Comparison of ENCODE assay signal across 12 cellular contexts in genomic region chr1:223842784-223843183, GRCh38. TPM values are rescaled to one million over a fixed set of nuclear protein-coding genes. Genes with fewer than 3 reads are reported as not detected.
DNase-seq lines count a peak whose midpoint lies in the region; ATAC-seq and TF ChIP-seq lines count a peak whose summit lies in the region.
"Had no signal": no experiment of that assay in that cellular context is flagged by ENCODE, and none has a peak within 500 bp of the region (broad histone marks: within the 10 kb centered on the region; RNA-seq: fewer than 3 reads in every experiment).

No MANE protein-coding gene starts in this region.

- peaks cover 43 to 66% (median 51%) of the 10 kb centered on the region in 4 donors for H3K4me1 Mint-ChIP-seq in CD4-positive, alpha-beta memory T cell
- peaks cover 58 to 66% (median 60%) of the 10 kb centered on the region in 3 donors for H3K4me1 Mint-ChIP-seq in T-cell

- peak overlapping the region; percentile 9 to 73 (median 52) for H3K4me3 Mint-ChIP-seq in CD4-positive, alpha-beta memory T cell
- peak overlapping the region in 2 of 3 donors; percentile 56 to 62 for H3K4me3 Mint-ChIP-seq in T-cell

- H3K36me3 ChIP-seq in CD4-positive, alpha-beta memory T cell (ENCODE audit: insufficient read depth, low read length), result no peaks in the 10 kb centered on the region
- H3K36me3 ChIP-seq in esophagus squamous epithelium, result no peaks in the 10 kb centered on the region

- DNase-seq in NCI-H748 (lab: John Stamatoyannopoulos, UW; ENCODE audit: unreplicated experiment), result peak; percentile 5
- no peak for DNase-seq in NCI-H748 treated with DMSO at 0.1 percent for 48 hours (lab: John Stamatoyannopoulos, UW)
- no peak for DNase-seq in CD4-positive, alpha-beta memory T cell
- no peak for DNase-seq in T-cell
- DNase-seq in kidney tubule cell (ENCODE audit: low spot score), result peak; percentile 22
- DNase-seq in esophagus squamous epithelium (lab: John Stamatoyannopoulos, UW), result no peak
- DNase-seq in AG08395 (ENCODE audit: low spot score), result no peak
- DNase-seq: activated effector memory CD4-positive, alpha-beta T cell treated with Interleukin-2 at 50 U/mL for 16 hours; DMS153; posterior cingulate gyrus; stimulated activated CD8-positive, alpha-beta memory T cell treated with anti-CD3 and anti-CD28 coated beads, Interleukin-4, amount 100 ng/mL, for 48 hours had no signal

- H3K4me1 ChIP-seq in CD4-positive, alpha-beta memory T cell (ENCODE audit: insufficient read depth, low read length), result peaks cover 66% of the 10 kb centered on the region
- peaks cover 12 to 73% (median 21%) of the 10 kb centered on the region in 3 donors for H3K4me1 ChIP-seq in esophagus squamous epithelium

- no peaks in the 10 kb centered on the region for H3K27me3 Mint-ChIP-seq in CD4-positive, alpha-beta memory T cell
- H3K27me3 Mint-ChIP-seq in T-cell, result no peaks in the 10 kb centered on the region

- H3K27ac Mint-ChIP-seq in CD4-positive, alpha-beta memory T cell, result peak overlapping the region in 6 of 7 donors; percentile 10 to 67 (median 36)
- peak overlapping the region; percentile 40 to 50 for H3K27ac Mint-ChIP-seq in T-cell

- no peak for TF ChIP-seq POLR2A in esophagus squamous epithelium (IDR thresholded peaks at IDR 0.05)

- ATAC-seq in T-cell (replicated peaks in 1 of 4), result no peak
- no peak for ATAC-seq in GM18861 (IDR thresholded peaks at IDR 0.05; ENCODE audit: unreplicated experiment)

- no peak overlapping the region for H3K4me3 ChIP-seq in CD4-positive, alpha-beta memory T cell (ENCODE audit: low read length in 2 of 2)
- H3K4me3 ChIP-seq in esophagus squamous epithelium, result peak overlapping the region in 1 of 4 donors; percentile 85

- intact Hi-C loops in CD4-positive, alpha-beta memory T cell (cut with micrococcal nuclease), result loop anchor here (10.0 kb wide), 1 partner anchor 342 kb away; the partner anchor contains the start of gene DEGS1
- intact Hi-C loops in esophagus squamous epithelium (cut with DNase I), result no loop called here

- H3K9me3 Mint-ChIP-seq in CD4-positive, alpha-beta memory T cell, result no peaks in the 10 kb centered on the region
- H3K9me3 Mint-ChIP-seq in T-cell, result no peaks in the 10 kb centered on the region

- 53 to 58% methylated on average over 2 of the region's 2 CpGs for WGBS in esophagus squamous epithelium, 2 donors

- CTCF ChIA-PET in CD4-positive, alpha-beta memory T cell (lab: Charles Lee; ENCODE audit: partially characterized antibody), result interaction anchor here (0.7 to 1.2 kb wide), 2 partner anchors 500 to 615 kb away, joined by 3 read pairs; no protein-coding TSS in a partner anchor
- CTCF ChIA-PET in T-cell (lab: Charles Lee), result interaction anchor here in 1 of 2 donors (0.7 to 1.9 kb wide), 5 partner anchors 10 to 120 kb away, joined by 3 to 8 read pairs (median 3); no protein-coding TSS in a partner anchor

- H3K27me3 ChIP-seq in CD4-positive, alpha-beta memory T cell (ENCODE audit: insufficient read depth, low read length), result no peaks in the 10 kb centered on the region
- H3K27me3 ChIP-seq in esophagus squamous epithelium, result no peaks in the 10 kb centered on the region

- H3K36me3 Mint-ChIP-seq in CD4-positive, alpha-beta memory T cell, result peaks cover 0 to 14% of the 10 kb centered on the region in 2 donors
- no peaks in the 10 kb centered on the region for H3K36me3 Mint-ChIP-seq in T-cell

- TF ChIP-seq CTCF in esophagus squamous epithelium (IDR thresholded peaks at IDR 0.05), result no peak

- H3K9me3 ChIP-seq in CD4-positive, alpha-beta memory T cell (ENCODE audit: control insufficient read depth in 1 of 2, low read length in 2 of 2), result no peaks in the 10 kb centered on the region
- no peaks in the 10 kb centered on the region for H3K9me3 ChIP-seq in esophagus squamous epithelium

- H3K27ac ChIP-seq in CD4-positive, alpha-beta memory T cell (ENCODE audit: low read depth, low read length), result no peak overlapping the region
- H3K27ac ChIP-seq in esophagus squamous epithelium, result no peak overlapping the region

- POLR2A ChIA-PET in CD4-positive, alpha-beta memory T cell (lab: Charles Lee; ENCODE audit: partially characterized antibody), result interaction anchor here (0.9 to 1.8 kb wide), 4 partner anchors 9 to 131 kb away, joined by 3 to 7 read pairs (median 4); partner anchors contain the start of gene CAPN2
- POLR2A ChIA-PET in T-cell (lab: Charles Lee), result interaction anchor here in 1 of 2 donors (0.6 to 0.7 kb wide), 2 partner anchors 102 to 523 kb away, joined by 3 to 4 read pairs; no protein-coding TSS in a partner anchor

RNA-seq across cellular contexts. Expression of gene TP53BP2, which starts 3.0 kb away (rescaled TPM):
- total RNA-seq in CD4-positive, alpha-beta memory T cell, result 10 to 100 TPM; 48.3 to 49.8 TPM
- polyA plus RNA-seq in CD4-positive, alpha-beta memory T cell, result 10 to 100 TPM in 1 of 2 donors, 1 to 10 TPM in 1; 8.5 to 19.3 TPM
- total RNA-seq in T-cell (10 to 100 TPM; 46.9 to 84.0 (median 53.1) TPM), esophagus squamous epithelium (10 to 100 TPM; 16.4 to 33.2 (median 29.2) TPM)

Comparison
In these comparisons a context has a peak if more than half of its experiments do, and no peak if none do; other contexts are left out.
1. DNase-seq: peak in NCI-H748 (single experiment) and kidney tubule cell (single experiment); none in NCI-H748 treated with DMSO at 0.1 percent for 48 hours (single experiment), CD4-positive, alpha-beta memory T cell (0 of 5), T-cell (0 of 34), esophagus squamous epithelium (single experiment) and AG08395 (single experiment).